In genomic region chr12:57852195-57852594, GRCh38 we compare ENCODE assay signal across 11 cellular contexts. TPM values are rescaled to one million over a fixed set of nuclear protein-coding genes. Genes with fewer than 3 reads are reported as not detected.
DNase-seq lines count a peak whose midpoint lies in the region; ATAC-seq and TF ChIP-seq lines count a peak whose summit lies in the region.
"Had no signal": no experiment of that assay in that cellular context is flagged by ENCODE, and none has a peak within 500 bp of the region (broad histone marks: within the 10 kb centered on the region; RNA-seq: fewer than 3 reads in every experiment).

No MANE protein-coding gene starts in this region.

- no peak for DNase-seq in AG10803 (ENCODE audit: low read depth)
- DNase-seq in anterior cingulate cortex (lab: John Stamatoyannopoulos, UW), result peak in 40 of 58 donors; percentile 17 to 62 (median 38)
- peak; percentile 59 for DNase-seq in left ventricle myocardium inferior
- DNase-seq in nucleus accumbens (lab: John Stamatoyannopoulos, UW), result peak in 30 of 56 donors; percentile 19 to 64 (median 37)
- no peak for DNase-seq in SW480 (ENCODE audit: low spot score)
- DNase-seq in dedifferentiated amniotic fluid mesenchymal stem cell (ENCODE audit: extremely low spot score), result no peak
- no peak for DNase-seq in NK-92 treated with Interleukin-12 subunit alpha and Interleukin-12 subunit beta, amount 100 ng/mL, for 24 hours (lab: John Stamatoyannopoulos, UW)
- DNase-seq: CD4-positive, CD25-positive, alpha-beta regulatory T cell; NCI-H1694 had no signal

- H3K4me3 ChIP-seq in AG10803 (ENCODE audit: low read length) (peak overlapping the region; percentile 20), left ventricle myocardium inferior (peak overlapping the region; percentile 67)
- H3K4me3 ChIP-seq: SK-N-MC had no signal

- no peak for ATAC-seq in HG03378 (IDR thresholded peaks at IDR 0.05; ENCODE audit: unreplicated experiment)

- no peaks in the 10 kb centered on the region for H3K27me3 ChIP-seq in left ventricle myocardium inferior (ENCODE audit: low read depth)

- no peaks in the 10 kb centered on the region for H3K9me3 ChIP-seq in left ventricle myocardium inferior (replicated peaks)

- intact Hi-C loops in left ventricle myocardium inferior (cut with micrococcal nuclease), result no loop called here

- peaks cover 54% of the 10 kb centered on the region for H3K4me1 ChIP-seq in left ventricle myocardium inferior

- no peak for TF ChIP-seq CTCF in AG10803 (conservative IDR thresholded peaks at IDR 0.05; ENCODE audit: low read length)
- TF ChIP-seq CTCF in left ventricle myocardium inferior (IDR thresholded peaks at IDR 0.05; ENCODE audit: borderline replicate concordance), result no peak

- no peaks in the 10 kb centered on the region for H3K36me3 ChIP-seq in left ventricle myocardium inferior

- H3K27ac ChIP-seq in left ventricle myocardium inferior (replicated peaks), result peak overlapping the region; percentile 87
- H3K27ac ChIP-seq: SK-N-MC had no signal

RNA-seq across cellular contexts. Expression of gene CTDSP2, which starts 5.7 kb away (rescaled TPM):
- 82.6 TPM for total RNA-seq in left ventricle myocardium inferior

RNA-seq across cellular contexts. Expression of gene AVIL, which starts 33.7 kb away (rescaled TPM):
- total RNA-seq in left ventricle myocardium inferior, result 2.1 TPM

Comparison
In these comparisons a context has a peak if more than half of its experiments do, and no peak if none do; other contexts are left out.
1. DNase-seq: peak in anterior cingulate cortex (40 of 58), left ventricle myocardium inferior (single experiment) and nucleus accumbens (30 of 56); none in AG10803 (single experiment), SW480 (single experiment), dedifferentiated amniotic fluid mesenchymal stem cell (single experiment) and NK-92 treated with Interleukin-12 subunit alpha and Interleukin-12 subunit beta, amount 100 ng/mL, for 24 hours (single experiment).